Comparison of ENCODE assay signal across 8 cellular contexts in genomic region chr9:95875305-95876137, GRCh38. TPM values are rescaled to one million over a fixed set of nuclear protein-coding genes. Genes with fewer than 3 reads are reported as not detected.
A peak's percentile ranks its signal among the peaks of the same experiment; 100 is the strongest.
DNase-seq lines count a peak whose midpoint lies in the region; ATAC-seq and TF ChIP-seq lines count a peak whose summit lies in the region.

Gene ERCC6L2, plus strand, starts transcription at chr9:95875691. Its CDS starts 348 bp downstream, at chr9:95876039.

- ATAC-seq in GM19463 (IDR thresholded peaks at IDR 0.05; ENCODE audit: unreplicated experiment) (peak; percentile 88), HG03571 (IDR thresholded peaks at IDR 0.05; ENCODE audit: unreplicated experiment) (peak; percentile 91), left lung (peak; percentile 97)

- DNase-seq in CD4-positive, alpha-beta memory T cell = peak; percentile 90 to 92 (median 90)
- DNase-seq in NCI-H774 (lab: John Stamatoyannopoulos, UW) = peak; percentile 97
- DNase-seq in activated CD4-positive, alpha-beta T cell treated with anti-CD3 and anti-CD28 coated beads, Interleukin-2, amount 50 U/mL, for 24 hours (ENCODE audit: low read depth in 1 of 2, low spot score in 1 of 2) = peak; percentile 84 to 88
- DNase-seq in dedifferentiated amniotic fluid mesenchymal stem cell (ENCODE audit: extremely low spot score) = peak; percentile 99
- peak; percentile 94 to 97 for DNase-seq in left lung
- DNase-seq in stimulated activated CD4-positive, alpha-beta T cell treated with anti-CD3 and anti-CD28 coated beads, Interleukin-4, amount 100 ng/mL, for 48 hours (ENCODE audit: low read depth in 2 of 2) = peak; percentile 88 to 93

- no peak within 1 kb of the TSS for H3K4me3 ChIP-seq in CD4-positive, alpha-beta memory T cell (ENCODE audit: low read length in 2 of 2)
- H3K4me3 ChIP-seq in left lung = no peak within 1 kb of the TSS

- H3K36me3 Mint-ChIP-seq in CD4-positive, alpha-beta memory T cell = peaks cover 39 to 54% of the 10 kb centered on the region in 2 donors

- POLR2A ChIA-PET in CD4-positive, alpha-beta memory T cell (lab: Charles Lee; ENCODE audit: partially characterized antibody) = interaction anchor here (0.5 to 4.8 kb wide), 23 partner anchors 9 to 1757 kb away, joined by 3 to 86 read pairs (median 4); partner anchors contain the start of genes FANCC, NCBP1 and TSTD2

- no peaks in the 10 kb centered on the region for H3K27me3 Mint-ChIP-seq in CD4-positive, alpha-beta memory T cell

- H3K4me1 ChIP-seq in CD4-positive, alpha-beta memory T cell (ENCODE audit: insufficient read depth, low read length) = peaks cover 28% of the 10 kb centered on the region
- peaks cover 0 to 20% of the 10 kb centered on the region in 2 donors for H3K4me1 ChIP-seq in left lung

- peaks cover 25 to 31% (median 28%) of the 10 kb centered on the region in 4 donors for H3K4me1 Mint-ChIP-seq in CD4-positive, alpha-beta memory T cell

- no peaks in the 10 kb centered on the region for H3K27me3 ChIP-seq in CD4-positive, alpha-beta memory T cell (ENCODE audit: insufficient read depth, low read length)
- no peaks in the 10 kb centered on the region for H3K27me3 ChIP-seq in left lung

- H3K9me3 Mint-ChIP-seq in CD4-positive, alpha-beta memory T cell = peaks cover 0 to 3% (median under 1%) of the 10 kb centered on the region in 8 donors

- TF ChIP-seq CTCF in left lung (IDR thresholded peaks at IDR 0.05) = no peak

- intact Hi-C loops in CD4-positive, alpha-beta memory T cell (cut with micrococcal nuclease) = loop anchor here (1.0 to 2.0 kb wide), 6 partner anchors 13 to 1149 kb away; partner anchors contain the start of gene AOPEP
- intact Hi-C loops in left lung (cut with DNase I) = no loop called here

- H3K9me3 ChIP-seq in CD4-positive, alpha-beta memory T cell (ENCODE audit: control insufficient read depth in 1 of 2, low read length in 2 of 2) = no peaks in the 10 kb centered on the region
- H3K9me3 ChIP-seq in left lung = no peaks in the 10 kb centered on the region

- no peak within 1 kb of the TSS for H3K4me3 Mint-ChIP-seq in CD4-positive, alpha-beta memory T cell

- CTCF ChIA-PET in CD4-positive, alpha-beta memory T cell (lab: Charles Lee; ENCODE audit: partially characterized antibody) = interaction anchor here (0.8 to 4.2 kb wide), 4 partner anchors 11 to 342 kb away, joined by 3 to 46 read pairs (median 4); no protein-coding TSS in a partner anchor

- H3K27ac ChIP-seq in CD4-positive, alpha-beta memory T cell (ENCODE audit: low read depth, low read length) = no peak within 1 kb of the TSS
- H3K27ac ChIP-seq in left lung = peak within 1 kb of the TSS in 1 of 2 donors; percentile 100

- no peaks in the 10 kb centered on the region for H3K36me3 ChIP-seq in CD4-positive, alpha-beta memory T cell (ENCODE audit: insufficient read depth, low read length)
- peaks cover 0 to 4% of the 10 kb centered on the region in 2 donors for H3K36me3 ChIP-seq in left lung

- no peak within 1 kb of the TSS for H3K27ac Mint-ChIP-seq in CD4-positive, alpha-beta memory T cell

RNA-seq across cellular contexts. Expression of gene ERCC6L2, which starts in this region (rescaled TPM):
- 10 to 100 TPM; 54.3 to 57.2 TPM for total RNA-seq in CD4-positive, alpha-beta memory T cell
- polyA plus RNA-seq in CD4-positive, alpha-beta memory T cell = 10 to 100 TPM; 20.2 to 51.1 TPM
- 10 to 100 TPM; 28.0 to 36.1 TPM for total RNA-seq in left lung
